In genomic region chr20:42708261-42708660, GRCh38 we compare ENCODE assay signal across 23 cellular contexts.
DNase-seq lines count a peak whose midpoint lies in the region; ATAC-seq, FAIRE-seq and TF ChIP-seq lines count a peak whose summit lies in the region.
"Had no signal": no experiment of that assay in that cellular context is flagged by ENCODE, and none has a peak within 500 bp of the region (broad histone marks: within the 10 kb centered on the region; RNA-seq: fewer than 3 reads in every experiment).

No MANE protein-coding gene starts in this region.

- H3K27ac Mint-ChIP-seq in progenitor cell of endocrine pancreas = no peak overlapping the region
- H3K27ac Mint-ChIP-seq in CD4-positive, alpha-beta memory T cell = no peak overlapping the region
- H3K27ac Mint-ChIP-seq: B cell; CD4-positive, alpha-beta T cell; CD8-positive, alpha-beta memory T cell had no signal

- peaks cover 21% of the 10 kb centered on the region for H3K9me3 Mint-ChIP-seq in progenitor cell of endocrine pancreas (ENCODE audit: low read depth)
- peaks cover 2 to 37% (median 16%) of the 10 kb centered on the region in 8 donors for H3K9me3 Mint-ChIP-seq in CD4-positive, alpha-beta memory T cell

- peak; percentile 13 for TF ChIP-seq CTCF in epithelial cell of proximal tubule (conservative IDR thresholded peaks at IDR 0.05; ENCODE audit: low read depth, low read length)
- no peak for TF ChIP-seq CTCF in progenitor cell of endocrine pancreas (IDR thresholded peaks at IDR 0.05; ENCODE audit: unreplicated experiment)

- H3K4me1 Mint-ChIP-seq in progenitor cell of endocrine pancreas (ENCODE audit: low read depth) = no peaks in the 10 kb centered on the region
- H3K4me1 Mint-ChIP-seq in CD4-positive, alpha-beta memory T cell = no peaks in the 10 kb centered on the region
- H3K4me1 Mint-ChIP-seq: B cell; CD8-positive, alpha-beta memory T cell had no signal

- no peaks in the 10 kb centered on the region for H3K36me3 ChIP-seq in CD4-positive, alpha-beta memory T cell (ENCODE audit: insufficient read depth, low read length)

- FAIRE-seq in RCC 7860 (lab: Jason Lieb, UNC) = no peak
- FAIRE-seq: A204.1, D721Med, G401.6, GM12891, GM18507 had no signal

- no peak for ATAC-seq in HG03565 (IDR thresholded peaks at IDR 0.05; ENCODE audit: unreplicated experiment)
- no peak for ATAC-seq in GM19395 (IDR thresholded peaks at IDR 0.05; ENCODE audit: unreplicated experiment)

- CTCF ChIA-PET in CD4-positive, alpha-beta memory T cell (lab: Charles Lee; ENCODE audit: partially characterized antibody) = no interaction called here

- peaks cover 17% of the 10 kb centered on the region for H3K36me3 Mint-ChIP-seq in progenitor cell of endocrine pancreas (ENCODE audit: insufficient read depth)
- no peaks in the 10 kb centered on the region for H3K36me3 Mint-ChIP-seq in CD4-positive, alpha-beta memory T cell
- H3K36me3 Mint-ChIP-seq: CD8-positive, alpha-beta memory T cell had no signal

- intact Hi-C loops in CD4-positive, alpha-beta memory T cell (cut with micrococcal nuclease) = no loop called here

- no peak overlapping the region for H3K4me3 ChIP-seq in epithelial cell of proximal tubule (ENCODE audit: low read depth, low read length)
- H3K4me3 ChIP-seq in CD4-positive, alpha-beta memory T cell (ENCODE audit: low read length in 2 of 2) = no peak overlapping the region
- H3K4me3 ChIP-seq: BLaER1 treated with 17β-estradiol and CSF1 and Interleukin-3, amounts not matched to agents 10 nM and 100 nM had no signal

- in situ Hi-C loops in Caki2 (cut with HindIII; ENCODE audit: low pct_unique_long_range_greater_than_20kb, low sequenced_read_pairs) = no loop called here

- POLR2A ChIA-PET in CD4-positive, alpha-beta memory T cell (lab: Charles Lee; ENCODE audit: partially characterized antibody) = no interaction called here

- H3K4me3 Mint-ChIP-seq in progenitor cell of endocrine pancreas (ENCODE audit: low read depth) = no peak overlapping the region
- H3K4me3 Mint-ChIP-seq in CD4-positive, alpha-beta memory T cell = no peak overlapping the region
- H3K4me3 Mint-ChIP-seq: B cell; CD4-positive, alpha-beta T cell; CD8-positive, alpha-beta memory T cell had no signal

- peaks cover 0 to 4% of the 10 kb centered on the region in 2 donors for H3K9me3 ChIP-seq in CD4-positive, alpha-beta memory T cell (ENCODE audit: control insufficient read depth in 1 of 2, low read length in 2 of 2)

- DNase-seq in Caki2 (ENCODE audit: low read depth) (peak; percentile 18), RCC 7860 (ENCODE audit: low spot score) (peak; percentile 20), epithelial cell of proximal tubule (ENCODE audit: low read depth) (no peak), progenitor cell of endocrine pancreas (ENCODE audit: low spot score, unreplicated experiment) (no peak)
- no peak for DNase-seq in CD4-positive, alpha-beta memory T cell
- DNase-seq: 8988T; AML-193; Calu3; CD4-positive, alpha-beta T cell; CD8-positive, alpha-beta memory T cell; COR-L47; DMS79 treated with DMSO at 0.1 percent for 48 hours; GF-D8 had no signal

- no peaks in the 10 kb centered on the region for H3K27me3 Mint-ChIP-seq in progenitor cell of endocrine pancreas
- H3K27me3 Mint-ChIP-seq in CD4-positive, alpha-beta memory T cell = no peaks in the 10 kb centered on the region
- H3K27me3 Mint-ChIP-seq: B cell; CD4-positive, alpha-beta T cell; CD8-positive, alpha-beta memory T cell had no signal

- H3K27me3 ChIP-seq in CD4-positive, alpha-beta memory T cell (ENCODE audit: insufficient read depth, low read length) = no peaks in the 10 kb centered on the region
- H3K27me3 ChIP-seq: BLaER1 treated with 17β-estradiol and CSF1 and Interleukin-3, amounts not matched to agents 10 nM and 100 nM had no signal

- no peak overlapping the region for H3K27ac ChIP-seq in CD4-positive, alpha-beta memory T cell (ENCODE audit: low read depth, low read length)
- H3K27ac ChIP-seq: BLaER1 treated with 17β-estradiol and CSF1 and Interleukin-3, amounts not matched to agents 10 nM and 100 nM; C4-2B had no signal

- H3K4me1 ChIP-seq in CD4-positive, alpha-beta memory T cell (ENCODE audit: insufficient read depth, low read length) = no peaks in the 10 kb centered on the region

Comparison
In these comparisons a context has a peak if more than half of its experiments do, and no peak if none do; other contexts are left out.
1. DNase-seq: peak in Caki2 (single experiment) and RCC 7860 (single experiment); none in epithelial cell of proximal tubule (single experiment), progenitor cell of endocrine pancreas (single experiment) and CD4-positive, alpha-beta memory T cell (0 of 5).